19 cellular contexts compared by ENCODE assay signal in the genomic region with DNA sequence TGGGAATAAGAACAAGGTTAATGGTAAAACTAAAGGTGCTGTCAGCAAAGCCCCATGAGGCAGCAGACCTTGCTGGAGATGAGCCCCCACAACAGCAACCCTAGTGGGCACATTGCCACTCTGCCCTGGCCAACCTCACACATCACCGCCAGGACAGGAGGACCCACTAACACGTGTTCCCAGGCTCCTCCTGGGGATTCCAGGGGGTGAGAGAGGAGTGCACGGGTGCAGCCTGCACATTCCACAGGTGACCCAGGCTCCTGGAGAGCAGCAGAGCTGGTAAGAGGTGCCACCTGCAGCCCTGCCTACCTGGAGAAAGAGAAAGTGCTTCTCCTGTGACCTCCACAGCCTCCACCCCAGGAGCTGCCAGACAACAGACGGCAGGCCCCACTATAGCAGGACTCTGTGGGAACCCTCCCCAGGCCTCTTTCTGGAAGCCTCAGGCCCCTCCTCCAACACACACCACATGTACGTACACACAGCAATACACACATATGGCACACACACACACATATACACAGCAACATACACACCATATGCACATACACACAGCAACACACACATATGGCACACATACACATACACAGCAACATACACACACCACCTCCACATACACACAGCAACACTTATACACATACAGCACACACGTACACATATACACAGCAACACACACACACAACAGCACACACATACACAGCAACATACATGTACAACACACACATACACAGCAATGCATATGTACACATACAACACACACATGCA.
"Had no signal": no experiment of that assay in that cellular context is flagged by ENCODE, and none has a peak within 500 bp of the region (broad histone marks: within the 10 kb centered on the region; RNA-seq: fewer than 3 reads in every experiment).

No MANE protein-coding gene starts in this region.

- FAIRE-seq: endothelial cell of umbilical vein, small intestine had no signal

- H3K4me3 Mint-ChIP-seq: endodermal cell, immature natural killer cell, naive B cell, nephron progenitor cell, type B pancreatic cell had no signal

- H3K4me1 ChIP-seq: colonic mucosa, uterus had no signal

- H3K4me3 ChIP-seq: colonic mucosa, lung, uterus had no signal

- ATAC-seq: foreskin keratinocyte, left cardiac atrium, left ventricle myocardium superior had no signal

- H3K9me3 Mint-ChIP-seq: endodermal cell, immature natural killer cell, naive B cell, nephron progenitor cell, type B pancreatic cell had no signal

- H3K27me3 ChIP-seq: colonic mucosa, foreskin keratinocyte, neutrophil, uterus had no signal

- H3K4me1 Mint-ChIP-seq: endodermal cell, immature natural killer cell, naive B cell had no signal

- H3K36me3 ChIP-seq: colonic mucosa, neutrophil, uterus had no signal

- H3K27ac ChIP-seq: colonic mucosa, foreskin keratinocyte, neutrophil, uterus had no signal

- H3K27ac Mint-ChIP-seq: endodermal cell, immature natural killer cell, naive B cell, nephron progenitor cell, type B pancreatic cell had no signal

- H3K9me3 ChIP-seq: colonic mucosa, neutrophil, uterus had no signal

- DNase-seq: colonic mucosa; effector CD4-positive, alpha-beta T cell; endodermal cell; erythroblast; foreskin keratinocyte; immature natural killer cell; left cardiac atrium; left ventricle myocardium superior; mesendoderm; naive B cell; nephron progenitor cell; small intestine; stimulated activated CD4-positive, alpha-beta T cell treated with anti-CD3 and anti-CD28 coated beads, Interleukin-12 subunit alpha, Interleukin-12 subunit beta, amount 100 ng/mL, for 4 hours; stimulated activated naive CD4-positive, alpha-beta T cell treated with Interleukin-2 at 50 U/mL for 16 hours; uterus had no signal

- H3K36me3 Mint-ChIP-seq: immature natural killer cell, naive B cell had no signal
